In the genomic region with DNA sequence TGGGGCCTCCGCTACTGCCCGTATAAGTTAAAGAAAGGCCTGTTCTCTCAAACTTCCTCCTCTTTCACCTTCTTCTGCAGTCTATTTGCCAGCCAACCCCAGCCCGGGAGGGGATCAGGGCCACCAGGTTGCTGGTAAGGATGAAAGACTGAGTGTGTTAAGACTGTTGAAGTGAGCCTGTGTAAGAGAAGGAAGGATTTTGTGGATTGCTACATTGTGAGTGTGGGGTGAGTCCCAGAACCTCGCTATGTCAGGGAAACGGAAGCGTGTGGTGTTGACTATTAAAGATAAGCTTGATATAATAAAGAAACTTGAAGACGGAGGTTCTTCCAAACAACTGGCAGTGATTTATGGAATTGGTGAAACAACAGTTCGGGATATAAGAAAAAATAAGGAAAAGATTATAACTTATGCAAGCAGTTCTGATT, we compare ENCODE assay signal across 8 cellular contexts. TPM values are rescaled to one million over a fixed set of nuclear protein-coding genes. Genes with fewer than 3 reads are reported as not detected.
DNase-seq lines count a peak whose midpoint lies in the region; FAIRE-seq and TF ChIP-seq lines count a peak whose summit lies in the region.

No MANE protein-coding gene starts in this region.

- H3K4me3 ChIP-seq in astrocyte of the spinal cord (ENCODE audit: low read depth, low read length) = peak overlapping the region; percentile 89
- peak overlapping the region; percentile 83 to 93 for H3K4me3 ChIP-seq in kidney (ENCODE audit: low read length in 2 of 2)
- peak overlapping the region; percentile 76 for H3K4me3 ChIP-seq in suprapubic skin

- in situ Hi-C loops in astrocyte of the spinal cord (cut with HindIII; ENCODE audit: low sequenced_read_pairs) = loop anchor here (25.0 kb wide), 1 partner anchor 553 kb away; no protein-coding TSS in a partner anchor

- no peaks in the 10 kb centered on the region for H3K9me3 Mint-ChIP-seq in HFFc6

- H3K4me3 Mint-ChIP-seq in HFFc6 = peak overlapping the region; percentile 93

- H3K27ac Mint-ChIP-seq in HFFc6 = peak overlapping the region; percentile 95

- intact Hi-C loops in kidney (cut with DNase I) = no loop called here

- DNase-seq in AG08395 (ENCODE audit: low spot score) = peak; percentile 3
- DNase-seq in HFFc6 = no peak
- no peak for DNase-seq in astrocyte of the spinal cord (ENCODE audit: low read depth, low spot score)
- DNase-seq in kidney = no peak
- DNase-seq in suprapubic skin (ENCODE audit: low spot score in 2 of 2) = no peak
- no peak for DNase-seq in midbrain (lab: John Stamatoyannopoulos, UW)
- no peak for DNase-seq in HUDEP-2 (lab: John Stamatoyannopoulos, UW; ENCODE audit: unreplicated experiment in 76 of 76)
- DNase-seq in activated CD4-positive, alpha-beta T cell treated with anti-CD3 and anti-CD28 coated beads, Interleukin-2, amount 50 U/mL, for 4 hours = no peak

- H3K9ac ChIP-seq in kidney (ENCODE audit: low read length in 2 of 2) = peak overlapping the region; percentile 52 to 85

- no peak for TF ChIP-seq POLR2A in suprapubic skin (IDR thresholded peaks at IDR 0.05)

- FAIRE-seq in kidney (lab: Jason Lieb, UNC) = no peak

- H3K9me3 ChIP-seq in kidney (ENCODE audit: control insufficient read depth in 1 of 2, low read length in 2 of 2) = no peaks in the 10 kb centered on the region
- H3K9me3 ChIP-seq in suprapubic skin = no peaks in the 10 kb centered on the region

- peak overlapping the region; percentile 81 to 92 for H3K27ac ChIP-seq in kidney (ENCODE audit: low read depth in 2 of 2, low read length in 2 of 2)
- peak overlapping the region; percentile 93 for H3K27ac ChIP-seq in suprapubic skin

- no peak for TF ChIP-seq EP300 in suprapubic skin (IDR thresholded peaks at IDR 0.05)

- H3K36me3 ChIP-seq in kidney (ENCODE audit: control insufficient read depth in 1 of 2, insufficient read depth in 2 of 2, low read length in 2 of 2) = no peaks in the 10 kb centered on the region
- H3K36me3 ChIP-seq in suprapubic skin = no peaks in the 10 kb centered on the region

- WGBS in suprapubic skin = 20% methylated on average over 8 of the region's 8 CpGs

- H3K27me3 Mint-ChIP-seq in HFFc6 (ENCODE audit: insufficient read depth) = no peaks in the 10 kb centered on the region

- peaks cover 18% of the 10 kb centered on the region for H3K36me3 Mint-ChIP-seq in HFFc6 (ENCODE audit: low read depth)

- no peaks in the 10 kb centered on the region for H3K27me3 ChIP-seq in suprapubic skin

- TF ChIP-seq CTCF in HFFc6 (IDR thresholded peaks at IDR 0.05) = no peak
- TF ChIP-seq CTCF in astrocyte of the spinal cord (IDR thresholded peaks at IDR 0.05; ENCODE audit: low read depth, low read length) = no peak
- TF ChIP-seq CTCF in kidney (IDR thresholded peaks at IDR 0.05; ENCODE audit: borderline replicate concordance, extremely low read depth, insufficient read depth) = no peak
- no peak for TF ChIP-seq CTCF in suprapubic skin (IDR thresholded peaks at IDR 0.05)

- H3K4me1 Mint-ChIP-seq in HFFc6 (ENCODE audit: low read depth) = peaks cover 68% of the 10 kb centered on the region

- peaks cover 3 to 5% of the 10 kb centered on the region in 2 donors for H3K4me1 ChIP-seq in kidney (ENCODE audit: control insufficient read depth in 1 of 2, insufficient read depth in 1 of 2, low read depth in 1 of 2, low read length in 2 of 2)
- H3K4me1 ChIP-seq in suprapubic skin = peaks cover 22% of the 10 kb centered on the region

RNA-seq across cellular contexts. Expression of gene JRKL, which starts 0.6 kb away (rescaled TPM):
- total RNA-seq in HFFc6 (2021; fragmentation: NEBNext Ultra II Directional; extraction: Animal tissue kit (Norgen Biotek cat#: 25700)) = 10 to 100 TPM; 11.1 to 15.1 (median 13.5) TPM
- total RNA-seq in kidney = 12.5 TPM
- 4.6 TPM for polyA plus RNA-seq in kidney (ENCODE audit: insufficient read depth, low read depth, low replicate concordance)
- 1 to 10 TPM; 5.2 to 6.4 (median 5.9) TPM for total RNA-seq in suprapubic skin

RNA-seq across cellular contexts. Expression of gene CCDC82, which starts 0.7 kb away (rescaled TPM):
- total RNA-seq in HFFc6 (2021; fragmentation: NEBNext Ultra II Directional; extraction: Animal tissue kit (Norgen Biotek cat#: 25700)) = 10 to 100 TPM; 14.0 to 18.2 (median 17.2) TPM
- total RNA-seq in kidney (25.8 TPM), suprapubic skin (10 to 100 TPM; 12.5 to 31.9 (median 14.3) TPM)
- 13.0 TPM for polyA plus RNA-seq in kidney (ENCODE audit: insufficient read depth, low read depth, low replicate concordance)

RNA-seq across cellular contexts. Expression of gene MAML2, which starts 47.4 kb away (rescaled TPM):
- total RNA-seq in HFFc6 (2021; fragmentation: NEBNext Ultra II Directional; extraction: Animal tissue kit (Norgen Biotek cat#: 25700)) = 10 to 100 TPM; 24.9 to 30.8 (median 28.3) TPM
- total RNA-seq in kidney = 32.3 TPM
- 4.9 TPM for polyA plus RNA-seq in kidney (ENCODE audit: insufficient read depth, low read depth, low replicate concordance)
- total RNA-seq in suprapubic skin = 10 to 100 TPM; 24.9 to 44.4 (median 30.9) TPM
